Comparison of ENCODE assay signal across 10 cellular contexts in the genomic region with DNA sequence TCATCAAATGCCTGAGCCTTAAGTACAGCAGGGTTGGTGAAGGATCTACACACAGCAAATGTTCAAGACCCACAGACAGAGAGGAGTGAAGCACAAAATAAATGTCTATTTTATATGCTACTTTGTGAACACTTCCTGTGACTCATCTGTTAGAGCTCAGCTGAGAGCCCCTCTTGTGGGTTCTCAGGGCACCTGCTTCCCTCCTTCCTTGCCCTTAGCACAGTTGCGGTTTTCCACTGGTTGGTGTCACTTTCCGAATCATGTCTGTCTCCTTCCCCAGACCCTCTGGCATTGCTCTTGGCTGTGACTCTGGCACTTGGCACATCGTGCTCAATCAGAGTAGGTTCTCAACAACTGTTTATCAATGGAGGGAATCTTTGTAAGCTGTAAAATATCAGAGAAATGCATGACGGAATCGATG.
A peak's percentile ranks its signal among the peaks of the same experiment; 100 is the strongest.
DNase-seq lines count a peak whose midpoint lies in the region; ATAC-seq, FAIRE-seq and TF ChIP-seq lines count a peak whose summit lies in the region.
"Had no signal": no experiment of that assay in that cellular context is flagged by ENCODE, and none has a peak within 500 bp of the region (broad histone marks: within the 10 kb centered on the region; RNA-seq: fewer than 3 reads in every experiment).

No MANE protein-coding gene starts in this region.

- H3K36me3 ChIP-seq in A673 (ENCODE audit: insufficient read depth, low read length, poor library complexity, severe bottlenecking) (no peaks in the 10 kb centered on the region), stomach (no peaks in the 10 kb centered on the region)

- TF ChIP-seq POLR2A in stomach (IDR thresholded peaks at IDR 0.05) = no peak

- 71 to 82% (median 77%) methylated on average over 5 of the region's 5 CpGs for WGBS in stomach, 5 donors

- TF ChIP-seq CTCF in A673 (conservative IDR thresholded peaks at IDR 0.05; ENCODE audit: low read depth, low read length) = no peak
- no peak for TF ChIP-seq CTCF in HL-60 (IDR thresholded peaks at IDR 0.05; ENCODE audit: insufficient read depth, low read length)
- no peak for TF ChIP-seq CTCF in fibroblast of mammary gland (conservative IDR thresholded peaks at IDR 0.05; ENCODE audit: control insufficient read depth, insufficient read depth, low read depth, low read length)
- TF ChIP-seq CTCF in stomach (IDR thresholded peaks at IDR 0.05) = no peak

- H3K27ac ChIP-seq in A673 (ENCODE audit: low read depth, low read length, poor library complexity, severe bottlenecking) (no peak overlapping the region), HL-60 (replicated peaks) (no peak overlapping the region), stomach (no peak overlapping the region)

- no peak for TF ChIP-seq EP300 in stomach (IDR thresholded peaks at IDR 0.05)

- no TSS peak for BruUV-seq in A673 (replicated peaks; lab: Mats Ljungman, UMichigan)

- POLR2A ChIA-PET in A673 (lab: Charles Lee; ENCODE audit: low non-redundant PET) = no interaction called here

- intact Hi-C loops in A673 (cut with micrococcal nuclease; ENCODE audit: unreplicated experiment) = no loop called here
- intact Hi-C loops in stomach (cut with DNase I; ENCODE audit: low total_unique reads) = no loop called here

- CTCF ChIA-PET in A673 (lab: Charles Lee) = no interaction called here

- no peak for ATAC-seq in HG02763 (IDR thresholded peaks at IDR 0.05; ENCODE audit: unreplicated experiment)
- ATAC-seq: natural killer cell treated with Interleukin-12 subunit alpha and Interleukin-12 subunit beta and Interleukin-15 and Interleukin-18, amount 100 ng/mL, for 72 hours had no signal

- DNase-seq in A673 (ENCODE audit: low spot score) (peak; percentile 28), HL-60 (ENCODE audit: low read depth in 1 of 2, low spot score in 1 of 2) (peak; percentile 7 to 42), RCC 7860 (ENCODE audit: low spot score) (peak; percentile 67), fibroblast of mammary gland (ENCODE audit: low read depth) (peak; percentile 35), cerebellar cortex (ENCODE audit: low spot score) (no peak), NCI-H1417 (lab: John Stamatoyannopoulos, UW) (no peak), stomach (no peak)

- peak; percentile 44 for FAIRE-seq in RCC 7860 (lab: Jason Lieb, UNC)
- FAIRE-seq: islet of Langerhans had no signal

- H3K4me1 ChIP-seq in A673 (ENCODE audit: insufficient read depth, low read length, poor library complexity, severe bottlenecking) = no peaks in the 10 kb centered on the region
- peaks cover 0 to 6% (median 0%) of the 10 kb centered on the region in 4 donors for H3K4me1 ChIP-seq in stomach

- no peaks in the 10 kb centered on the region for H3K9me3 ChIP-seq in A673 (ENCODE audit: low read depth, low read length, poor library complexity, severe bottlenecking)
- H3K9me3 ChIP-seq in stomach = no peaks in the 10 kb centered on the region

- H3K4me3 ChIP-seq in A673 (ENCODE audit: low read depth, low read length, poor library complexity, severe bottlenecking) (no peak overlapping the region), HL-60 (replicated peaks; ENCODE audit: insufficient read depth, low read length) (no peak overlapping the region), fibroblast of mammary gland (ENCODE audit: control insufficient read depth, low read depth, low read length) (no peak overlapping the region), stomach (no peak overlapping the region)

- H3K27me3 ChIP-seq in A673 (replicated peaks; ENCODE audit: insufficient read depth, low read depth, low read length, poor library complexity) = no peaks in the 10 kb centered on the region
- H3K27me3 ChIP-seq in HL-60 (ENCODE audit: insufficient read depth, poor library complexity, severe bottlenecking) = peaks cover 3% of the 10 kb centered on the region
- H3K27me3 ChIP-seq in stomach = no peaks in the 10 kb centered on the region

Comparison
In these comparisons a context has a peak if more than half of its experiments do, and no peak if none do; other contexts are left out.
1. DNase-seq: peak in A673 (single experiment), HL-60 (2 of 2), RCC 7860 (single experiment) and fibroblast of mammary gland (single experiment); none in cerebellar cortex (single experiment), NCI-H1417 (0 of 3) and stomach (single experiment).